Comparison of ENCODE assay signal across 7 cellular contexts in genomic region chr19:20167020-20167644, GRCh38. TPM values are rescaled to one million over a fixed set of nuclear protein-coding genes. Genes with fewer than 3 reads are reported as not detected.
A peak's percentile ranks its signal among the peaks of the same experiment; 100 is the strongest.
DNase-seq lines count a peak whose midpoint lies in the region; ATAC-seq and TF ChIP-seq lines count a peak whose summit lies in the region.

Gene ZNF486 (plus strand): TSS chr19:20167214. CDS start chr19:20167331, 117 bp downstream.

- H3K27ac Mint-ChIP-seq in activated naive CD8-positive, alpha-beta T cell treated with anti-CD3 and anti-CD28 coated beads, Interleukin-2, amount 10 ng/mL, durations not matched to agents 7 days and 5 days: peak within 1 kb of the TSS; percentile 97

- intact Hi-C loops in cardiac septum (cut with DNase I): no loop called here
- intact Hi-C loops in ovary (cut with DNase I): no loop called here

- H3K4me3 ChIP-seq in SJSA1 (peak within 1 kb of the TSS; percentile 34), ovary (peak within 1 kb of the TSS; percentile 54), thoracic aorta (peak within 1 kb of the TSS; percentile 78)

- peak within 1 kb of the TSS; percentile 99 for H3K4me3 Mint-ChIP-seq in activated naive CD8-positive, alpha-beta T cell treated with anti-CD3 and anti-CD28 coated beads, Interleukin-2, amount 10 ng/mL, durations not matched to agents 7 days and 5 days

- TF ChIP-seq CTCF in ovary (IDR thresholded peaks at IDR 0.05) (no peak), thoracic aorta (IDR thresholded peaks at IDR 0.05) (no peak)

- H3K9me3 ChIP-seq in SJSA1 (replicated peaks) (peaks cover 4% of the 10 kb centered on the region; the same call in 1 of the 2 replicates), ovary (no peaks in the 10 kb centered on the region), thoracic aorta (no peaks in the 10 kb centered on the region)

- peak; percentile 53 to 63 for DNase-seq in SJSA1 (ENCODE audit: low read depth in 1 of 2, low spot score in 2 of 2)
- peak; percentile 89 for DNase-seq in activated naive CD8-positive, alpha-beta T cell treated with anti-CD3 and anti-CD28 coated beads, Interleukin-2, amount 10 ng/mL, durations not matched to agents 7 days and 5 days
- peak; percentile 97 for DNase-seq in cardiac septum (ENCODE audit: low spot score)
- peak; percentile 94 to 98 (median 95) for DNase-seq in ovary
- peak; percentile 97 for DNase-seq in thoracic aorta (ENCODE audit: low spot score)

- H3K9me3 Mint-ChIP-seq in activated naive CD8-positive, alpha-beta T cell treated with anti-CD3 and anti-CD28 coated beads, Interleukin-2, amount 10 ng/mL, durations not matched to agents 7 days and 5 days: peaks cover 35% of the 10 kb centered on the region

- H3K4me1 ChIP-seq in SJSA1 (replicated peaks) (no peaks in the 10 kb centered on the region), ovary (ENCODE audit: insufficient read depth) (peaks cover 4% of the 10 kb centered on the region), thoracic aorta (ENCODE audit: control insufficient read depth in 1 of 2, low read depth in 2 of 2) (peaks cover 4 to 14% of the 10 kb centered on the region in 2 donors)

- peaks cover 68% of the 10 kb centered on the region for H3K36me3 Mint-ChIP-seq in activated naive CD8-positive, alpha-beta T cell treated with anti-CD3 and anti-CD28 coated beads, Interleukin-2, amount 10 ng/mL, durations not matched to agents 7 days and 5 days

- POLR2A ChIA-PET in activated naive CD8-positive, alpha-beta T cell treated with anti-CD3 and anti-CD28 coated beads, Interleukin-2, amount 10 ng/mL, durations not matched to agents 7 days and 5 days (lab: Charles Lee): interaction anchor here (0.5 to 2.8 kb wide), 22 partner anchors 14 to 915 kb away, joined by 3 to 32 read pairs (median 4); partner anchors contain the start of genes ZNF101, ZNF253, ZNF430 and ZNF506

- H3K27me3 ChIP-seq in SJSA1 (replicated peaks) (no peaks in the 10 kb centered on the region), ovary (no peaks in the 10 kb centered on the region), thoracic aorta (replicated peaks; ENCODE audit: insufficient read depth) (no peaks in the 10 kb centered on the region)

- H3K4me1 Mint-ChIP-seq in activated naive CD8-positive, alpha-beta T cell treated with anti-CD3 and anti-CD28 coated beads, Interleukin-2, amount 10 ng/mL, durations not matched to agents 7 days and 5 days: peaks cover 21% of the 10 kb centered on the region

- no peak for TF ChIP-seq EP300 in ovary (IDR thresholded peaks at IDR 0.05)

- H3K36me3 ChIP-seq in SJSA1: no peaks in the 10 kb centered on the region
- H3K36me3 ChIP-seq in ovary: no peaks in the 10 kb centered on the region
- peaks cover 14% of the 10 kb centered on the region for H3K36me3 ChIP-seq in thoracic aorta

- ATAC-seq in GM19023 (IDR thresholded peaks at IDR 0.05; ENCODE audit: unreplicated experiment) (peak; percentile 93), HG03280 (IDR thresholded peaks at IDR 0.05; ENCODE audit: unreplicated experiment) (peak; percentile 76), thoracic aorta (ENCODE audit: insufficient number of reproducible peaks, low FRiP score, low read depth) (peak; percentile 96)
- ATAC-seq in activated naive CD8-positive, alpha-beta T cell treated with anti-CD3 and anti-CD28 coated beads, Interleukin-2, amount 10 ng/mL, durations not matched to agents 7 days and 5 days (ENCODE audit: low read depth): peak; percentile 94

- H3K27ac ChIP-seq in SJSA1 (no peak within 1 kb of the TSS), ovary (peak within 1 kb of the TSS; percentile 18 to 34), thoracic aorta (peak within 1 kb of the TSS; percentile 55 to 72)

- no peak for TF ChIP-seq POLR2A in ovary (IDR thresholded peaks at IDR 0.05)

- no peaks in the 10 kb centered on the region for H3K27me3 Mint-ChIP-seq in activated naive CD8-positive, alpha-beta T cell treated with anti-CD3 and anti-CD28 coated beads, Interleukin-2, amount 10 ng/mL, durations not matched to agents 7 days and 5 days

- 1% methylated on average over 24 to 25 of the region's 25 CpGs for WGBS in ovary, 3 donors

RNA-seq across cellular contexts. Expression of gene ZNF486, which starts in this region (rescaled TPM):
- total RNA-seq in SJSA1 (2014; rRNA removed; shearing (Covaris generic)): 0.13 and 1.2 TPM in 2 replicates
- 10 to 100 TPM; 15.5 to 16.1 TPM for total RNA-seq in activated naive CD8-positive, alpha-beta T cell treated with anti-CD3 and anti-CD28 coated beads, Interleukin-2, amount 10 ng/mL, durations not matched to agents 7 days and 5 days
- total RNA-seq in cardiac septum: 1.2 TPM
- 1 to 10 TPM; 7.0 to 9.8 (median 8.2) TPM for total RNA-seq in ovary
- polyA plus RNA-seq in ovary: 1 to 10 TPM; 7.8 to 9.0 TPM
- 1 to 10 TPM; 1.4 to 2.3 TPM for total RNA-seq in thoracic aorta
